In the genomic region with DNA sequence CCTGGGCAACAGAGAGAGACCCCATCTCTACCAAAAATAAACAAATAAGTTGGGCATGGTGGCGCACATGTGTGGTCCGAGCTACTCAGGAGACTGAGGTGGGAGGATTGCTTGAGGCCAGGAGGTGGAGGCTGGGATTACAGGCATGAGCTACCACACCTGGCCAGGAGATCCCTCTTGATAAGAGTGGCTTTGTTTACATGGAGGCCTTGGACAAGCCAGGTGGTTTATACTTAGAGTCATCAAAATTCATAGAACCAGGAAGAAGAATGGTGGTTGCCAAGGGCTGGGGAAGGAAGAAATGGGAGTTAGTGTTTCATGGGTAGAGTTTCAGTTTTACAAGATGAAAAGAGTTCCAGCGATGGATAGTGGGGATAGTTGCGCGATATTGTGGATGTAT, we compare ENCODE assay signal across 20 cellular contexts. TPM values are rescaled to one million over a fixed set of nuclear protein-coding genes. Genes with fewer than 3 reads are reported as not detected.
"Had no signal": no experiment of that assay in that cellular context is flagged by ENCODE, and none has a peak within 500 bp of the region (broad histone marks: within the 10 kb centered on the region; RNA-seq: fewer than 3 reads in every experiment).

No MANE protein-coding gene starts in this region.

- H3K4me2 ChIP-seq: KMS-11, PC-9 had no signal

- ATAC-seq: activated CD8-positive, alpha-beta memory T cell treated with anti-CD3 and anti-CD28 coated beads, Interleukin-2, amount 10 ng/mL, durations not matched to agents 7 days and 5 days; activated CD8-positive, alpha-beta T cell treated with anti-CD3 and anti-CD28 coated beads, Interleukin-2, amount 10 ng/mL, durations not matched to agents 7 days and 5 days; activated naive CD4-positive, alpha-beta T cell treated with anti-CD3 and anti-CD28 coated beads, Interleukin-2, amount 50 U/mL, for 72 hours; activated naive CD8-positive, alpha-beta T cell treated with anti-CD3 and anti-CD28 coated beads, Interleukin-2, amount 50 U/mL, for 24 hours had no signal

- H2AFZ ChIP-seq: PC-9 had no signal

- H3K27ac ChIP-seq: KMS-11, PC-9 had no signal

- H3K9ac ChIP-seq: KMS-11 had no signal

- H3K4me3 ChIP-seq: PC-9 had no signal

- DNase-seq: activated CD4-positive, alpha-beta T cell treated with anti-CD3 and anti-CD28 coated beads for 48 hours; activated CD4-positive, alpha-beta T cell treated with anti-CD3 and anti-CD28 coated beads, Interleukin-2, amount 50 U/mL, for 4 hours; activated CD4-positive, CD25-positive, alpha-beta regulatory T cell treated with anti-CD3 and anti-CD28 coated beads, Interleukin-2, amount 50 U/mL, for 72 hours; activated CD8-positive, alpha-beta memory T cell treated with anti-CD3 and anti-CD28 coated beads, Interleukin-2, amount 10 ng/mL, durations not matched to agents 7 days and 5 days; activated CD8-positive, alpha-beta T cell treated with anti-CD3 and anti-CD28 coated beads, Interleukin-2, amount 10 ng/mL, durations not matched to agents 7 days and 5 days; activated effector memory CD4-positive, alpha-beta T cell treated with anti-CD3 and anti-CD28 coated beads, Interleukin-2, amount 50 U/mL, for 16 hours; activated naive CD4-positive, alpha-beta T cell treated with Interleukin-2 at 50 U/mL for 16 hours; activated naive CD8-positive, alpha-beta T cell treated with anti-CD3 and anti-CD28 coated beads, Interleukin-2, amount 50 U/mL, for 24 hours; activated T-cell treated with anti-CD3 and anti-CD28 coated beads, Interleukin-2, amount 50 U/mL, for 24 hours; amygdala; NCI-H1092; NCI-H1694 treated with DMSO at 0.1 percent for 48 hours; NCI-H2081 treated with DMSO at 0.1 percent for 48 hours; NCI-H226; NCI-H69; SHP77 treated with DMSO at 0.1 percent for 48 hours had no signal

RNA-seq across cellular contexts. Expression of a gene that starts 22.9 kb away (rescaled TPM):
- total RNA-seq: activated CD8-positive, alpha-beta memory T cell treated with anti-CD3 and anti-CD28 coated beads, Interleukin-2, amount 10 ng/mL, durations not matched to agents 7 days and 5 days; astrocyte had no signal
